10 cellular contexts compared by ENCODE assay signal in genomic region chr10:74058071-74058470, GRCh38.
DNase-seq lines count a peak whose midpoint lies in the region; ATAC-seq, FAIRE-seq and TF ChIP-seq lines count a peak whose summit lies in the region.
"Had no signal": no experiment of that assay in that cellular context is flagged by ENCODE, and none has a peak within 500 bp of the region (broad histone marks: within the 10 kb centered on the region; RNA-seq: fewer than 3 reads in every experiment).

No MANE protein-coding gene starts in this region.

- H3K79me1 ChIP-seq in mesenchymal stem cell (replicated peaks; ENCODE audit: low read length, poor library complexity, severe bottlenecking): no peaks in the 10 kb centered on the region

- TF ChIP-seq CTCF in PC-3 (conservative IDR thresholded peaks at IDR 0.05; ENCODE audit: low read depth, low read length): no peak

- H2BK12ac ChIP-seq in mesenchymal stem cell (ENCODE audit: low read length in 2 of 2): no peak overlapping the region

- no peak overlapping the region for H4K8ac ChIP-seq in mesenchymal stem cell (ENCODE audit: low read length)

- POLR2A ChIA-PET in PC-3 (lab: Charles Lee; ENCODE audit: unreplicated experiment): interaction anchor here (0.5 to 1.0 kb wide), 2 partner anchors 22 to 60 kb away, joined by 3 to 4 read pairs; partner anchors contain the start of gene VCL

- H4K91ac ChIP-seq in mesenchymal stem cell (ENCODE audit: low read length): no peak overlapping the region

- peak overlapping the region in 1 of 2 experiments; percentile 26 for H3K14ac ChIP-seq in mesenchymal stem cell (ENCODE audit: low read length in 2 of 2)

- H4K20me1 ChIP-seq in PC-3 (ENCODE audit: low read length): 0 out of 2 replicates have a peak, but pooled peaks cover 11% of the 10 kb centered on the region

- intact Hi-C loops in PC-3 (cut with micrococcal nuclease): loop anchor here (1.0 kb wide), 1 partner anchor 117 kb away; no protein-coding TSS in a partner anchor

- CTCF ChIA-PET in PC-3 (lab: Charles Lee): interaction anchor here (0.7 to 1.5 kb wide), 8 partner anchors 23 to 172 kb away, joined by 3 to 18 read pairs (median 4); partner anchors contain the start of gene VCL

- ATAC-seq in PC-3: 0 out of 2 replicates have a peak, but pooled peaks have one; percentile 0
- ATAC-seq in GM19351 (IDR thresholded peaks at IDR 0.05; ENCODE audit: unreplicated experiment): no peak
- ATAC-seq in GM18870 (IDR thresholded peaks at IDR 0.05; ENCODE audit: unreplicated experiment): no peak

- H3K9me2 ChIP-seq in PC-3 (replicated peaks; ENCODE audit: low read length): no peaks in the 10 kb centered on the region

- H3K27me3 ChIP-seq in PC-3 (ENCODE audit: low read length) (no peaks in the 10 kb centered on the region), mesenchymal stem cell (ENCODE audit: control insufficient read depth in 1 of 2, insufficient read depth in 1 of 2, low read length in 2 of 2) (no peaks in the 10 kb centered on the region), MG63 (no peaks in the 10 kb centered on the region)
- H3K27me3 ChIP-seq: tibial nerve had no signal

- H3K4me3 ChIP-seq in PC-3 (ENCODE audit: low read length) (peak overlapping the region; percentile 0; the same call in 1 of the 2 replicates), mesenchymal stem cell (ENCODE audit: insufficient read depth in 1 of 2, low read depth in 1 of 2, low read length in 2 of 2) (no peak overlapping the region), MG63 (no peak overlapping the region)
- H3K4me3 ChIP-seq: tibial nerve had no signal

- H3K79me2 ChIP-seq in PC-3 (ENCODE audit: low read length): peaks cover 83% of the 10 kb centered on the region

- H2BK120ac ChIP-seq in mesenchymal stem cell (ENCODE audit: low read depth, low read length): no peak overlapping the region

- H3K36me3 ChIP-seq in PC-3 (ENCODE audit: low read depth, low read length) (peaks cover 23% of the 10 kb centered on the region), mesenchymal stem cell (ENCODE audit: control insufficient read depth in 1 of 2, insufficient read depth in 2 of 2, low read depth in 1 of 2, low read length in 2 of 2) (peaks cover 12 to 15% of the 10 kb centered on the region in 2 experiments), MG63 (peaks cover 33% of the 10 kb centered on the region)

- no peak overlapping the region for H2AFZ ChIP-seq in PC-3 (ENCODE audit: low read length)
- no peak overlapping the region for H2AFZ ChIP-seq in mesenchymal stem cell (ENCODE audit: low read depth, low read length)

- BruUV-seq in PC-3 (replicated peaks; lab: Mats Ljungman, UMichigan): no TSS peak

- FAIRE-seq in GM19239 (lab: Jason Lieb, UNC): peak; percentile 54

- H3K9ac ChIP-seq in PC-3 (ENCODE audit: low read length): no peak overlapping the region
- no peak overlapping the region for H3K9ac ChIP-seq in mesenchymal stem cell (ENCODE audit: low read length)

- H3K4ac ChIP-seq in mesenchymal stem cell (ENCODE audit: low read depth in 1 of 2, low read length in 2 of 2): no peak overlapping the region

- H3K4me2 ChIP-seq in PC-3 (ENCODE audit: low read length): peak overlapping the region; percentile 68
- no peak overlapping the region for H3K4me2 ChIP-seq in mesenchymal stem cell (ENCODE audit: low read length, poor library complexity, severe bottlenecking)

- peaks cover 55% of the 10 kb centered on the region for H3K4me1 ChIP-seq in PC-3 (ENCODE audit: insufficient read depth, low read length)
- peaks cover 6% of the 10 kb centered on the region for H3K4me1 ChIP-seq in mesenchymal stem cell (ENCODE audit: control insufficient read depth, insufficient read depth, low read depth, low read length)

- no peaks in the 10 kb centered on the region for H3K9me3 ChIP-seq in PC-3 (ENCODE audit: low read length)
- H3K9me3 ChIP-seq in mesenchymal stem cell (ENCODE audit: control insufficient read depth, low read length): no peaks in the 10 kb centered on the region
- no peaks in the 10 kb centered on the region; the same call in 1 of the 2 replicates for H3K9me3 ChIP-seq in MG63

- no peak overlapping the region for H2AK5ac ChIP-seq in mesenchymal stem cell (ENCODE audit: low read length, severe bottlenecking)

- no peak overlapping the region for H2BK5ac ChIP-seq in mesenchymal stem cell (ENCODE audit: low read depth, low read length, poor library complexity, severe bottlenecking)

- H2BK15ac ChIP-seq in mesenchymal stem cell (ENCODE audit: low read depth, poor library complexity, severe bottlenecking): no peak overlapping the region

- H3K23ac ChIP-seq in mesenchymal stem cell (ENCODE audit: low read length in 2 of 2): no peak overlapping the region

- peaks cover 31% of the 10 kb centered on the region for H3F3A ChIP-seq in PC-3 (ENCODE audit: low read length, unreplicated experiment)

- peak overlapping the region; percentile 71 for H3K27ac ChIP-seq in PC-3 (ENCODE audit: low read length)
- peak overlapping the region; percentile 23 for H3K27ac ChIP-seq in mesenchymal stem cell (ENCODE audit: low read length, poor library complexity, severe bottlenecking)

- no peak overlapping the region for H3K18ac ChIP-seq in mesenchymal stem cell (ENCODE audit: low read depth in 1 of 2, low read length in 2 of 2)

- WGBS in mesenchymal stem cell: 56% methylated on average over 4 of the region's 4 CpGs

- peak; percentile 61 for DNase-seq in DMS153 (lab: John Stamatoyannopoulos, UW)
- DNase-seq in GM19239 (ENCODE audit: insufficient read length, low spot score): no peak
- peak; percentile 94 for DNase-seq in PC-3
- no peak for DNase-seq in mesenchymal stem cell
- DNase-seq in MG63: no peak
- no peak for DNase-seq in stimulated activated CD4-positive, alpha-beta T cell treated with anti-CD3 and anti-CD28 coated beads, Interleukin-12 subunit alpha, Interleukin-12 subunit beta, amount 100 ng/mL, for 4 hours
- DNase-seq: SIG-M5 had no signal

Comparison
In these comparisons a context has a peak if more than half of its experiments do, and no peak if none do; other contexts are left out.
1. DNase-seq: peak in DMS153 (single experiment) and PC-3 (single experiment); none in GM19239 (single experiment), mesenchymal stem cell (single experiment), MG63 (single experiment) and stimulated activated CD4-positive, alpha-beta T cell treated with anti-CD3 and anti-CD28 coated beads, Interleukin-12 subunit alpha, Interleukin-12 subunit beta, amount 100 ng/mL, for 4 hours (single experiment).